ENCODE assay signal across 25 cellular contexts in the genomic region with DNA sequence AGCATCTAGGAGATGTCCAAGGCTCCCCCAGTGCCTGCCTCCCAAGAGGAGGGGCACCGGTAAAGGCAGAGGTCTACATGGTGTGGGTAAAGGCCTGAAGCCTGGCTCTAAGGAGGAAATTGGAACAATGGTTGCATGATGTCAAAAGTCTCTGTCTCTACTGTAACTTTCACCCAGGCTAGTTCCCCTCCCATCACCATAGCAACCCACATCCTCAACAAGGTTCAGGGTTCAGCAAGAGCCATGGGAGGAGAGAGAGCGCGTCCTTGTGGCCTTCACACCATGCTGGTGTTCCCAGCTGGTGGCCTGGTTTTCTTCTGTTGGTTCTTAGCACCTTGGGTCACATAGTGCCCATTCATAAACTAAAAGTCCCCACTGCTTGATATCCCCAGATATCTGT.
"Had no signal": no experiment of that assay in that cellular context is flagged by ENCODE, and none has a peak within 500 bp of the region (broad histone marks: within the 10 kb centered on the region; RNA-seq: fewer than 3 reads in every experiment).

No MANE protein-coding gene starts in this region.

- DNase-seq: activated CD4-positive, alpha-beta T cell treated with anti-CD3 and anti-CD28 coated beads for 4 hours; activated CD4-positive, alpha-beta T cell treated with anti-CD3 and anti-CD28 coated beads, Interleukin-2, amount 50 U/mL, for 4 hours; activated naive CD4-positive, alpha-beta T cell treated with Interleukin-2 at 50 U/mL for 16 hours; activated T-cell treated with anti-CD3 and anti-CD28 coated beads for 4 hours; activated T-cell treated with anti-CD3 and anti-CD28 coated beads, Interleukin-2, amount 50 U/mL, for 72 hours; anterior cingulate cortex; colonic mucosa; effector memory CD8-positive, alpha-beta T cell; hippocampal formation; kidney; left colon; mammary epithelial cell; midbrain; naive thymus-derived CD8-positive, alpha-beta T cell; ovary; stimulated activated CD4-positive, alpha-beta T cell treated with anti-CD3 and anti-CD28 coated beads, Interleukin-12 subunit alpha, Interleukin-12 subunit beta, amount 100 ng/mL, for 4 hours; stimulated activated CD4-positive, alpha-beta T cell treated with anti-CD3 and anti-CD28 coated beads, Interleukin-4, amount 100 ng/mL, for 1 hour; stimulated activated naive CD8-positive, alpha-beta T cell treated with anti-CD3 and anti-CD28 coated beads, Interleukin-15, Interleukin-2, amounts not matched to agents 100 U/mL and 50 U/mL, for 24 hours; T-helper 9 cell; testis; transverse colon; uterus had no signal

- H3K4me1 ChIP-seq: colonic mucosa, testis, transverse colon, uterus had no signal

- H3K36me3 ChIP-seq: colonic mucosa, gastroesophageal sphincter, ovary, transverse colon, uterus had no signal

- H3K4me3 ChIP-seq: colonic mucosa, gastroesophageal sphincter, ovary, skin epidermis, testis, transverse colon, uterus had no signal

- H3K27me3 ChIP-seq: colonic mucosa, gastroesophageal sphincter, ovary, testis, transverse colon, uterus had no signal

- H3K9me3 ChIP-seq: colonic mucosa, ovary, testis, transverse colon, uterus had no signal

- H3K27ac ChIP-seq: colonic mucosa, gastroesophageal sphincter, ovary, skin epidermis, testis, transverse colon, uterus, VCaP had no signal
